ENCODE assay signal across 13 cellular contexts in genomic region chr4:42642136-42642797, GRCh38. TPM values are rescaled to one million over a fixed set of nuclear protein-coding genes. Genes with fewer than 3 reads are reported as not detected.
DNase-seq lines count a peak whose midpoint lies in the region; ATAC-seq, FAIRE-seq and TF ChIP-seq lines count a peak whose summit lies in the region.
"Had no signal": no experiment of that assay in that cellular context is flagged by ENCODE, and none has a peak within 500 bp of the region (broad histone marks: within the 10 kb centered on the region; RNA-seq: fewer than 3 reads in every experiment).

No MANE protein-coding gene starts in this region.

- H3K4me1 ChIP-seq in Caco-2 (peaks cover 38% of the 10 kb centered on the region), mesendoderm (ENCODE audit: control insufficient read depth, low read depth, low read length) (peaks cover 4% of the 10 kb centered on the region), SK-N-SH (ENCODE audit: control insufficient read depth in 1 of 2, insufficient read depth in 2 of 2, low read depth in 1 of 2, low read length in 1 of 2) (peaks cover 0 to 21% of the 10 kb centered on the region in 2 experiments; a peak in 2 of 4 replicates)

- H3K27me3 Mint-ChIP-seq in Caco-2 (ENCODE audit: insufficient read depth, unreplicated experiment) = no peaks in the 10 kb centered on the region
- H3K27me3 Mint-ChIP-seq: CD4-positive, alpha-beta memory T cell had no signal

- no peak overlapping the region for H3K4me3 ChIP-seq in Caco-2 (ENCODE audit: low read depth, low read length)
- no peak overlapping the region for H3K4me3 ChIP-seq in mesendoderm (ENCODE audit: low read length)
- H3K4me3 ChIP-seq in SK-N-SH (ENCODE audit: low read depth in 2 of 2, low read length in 1 of 2) = no peak overlapping the region

- H3K9ac ChIP-seq in mesendoderm (ENCODE audit: low read length) = no peak overlapping the region
- H3K9ac ChIP-seq in SK-N-SH = no peak overlapping the region

- H3K36me3 Mint-ChIP-seq in Caco-2 (ENCODE audit: insufficient read depth, unreplicated experiment) = no peaks in the 10 kb centered on the region

- H2AFZ ChIP-seq in SK-N-SH (ENCODE audit: low read depth) = no peak overlapping the region

- H3K18ac ChIP-seq in mesendoderm (ENCODE audit: low read length) = no peak overlapping the region

- intact Hi-C loops in Caco-2 (cut with micrococcal nuclease; ENCODE audit: unreplicated experiment) = no loop called here

- CTCF ChIA-PET in Caco-2 (lab: Charles Lee) (no interaction called here), SK-N-SH (lab: Yijun Ruan, JAX) (no interaction called here)

- DNase-seq in Caco-2 = no peak
- DNase-seq in OCI-M1 (lab: John Stamatoyannopoulos, UW) = peak; percentile 60
- DNase-seq in mesendoderm = peak; percentile 47
- DNase-seq in HTR-8/SVneo (ENCODE audit: insufficient read length, low spot score) = no peak
- DNase-seq in SW 1271 (lab: John Stamatoyannopoulos, UW) = no peak
- DNase-seq in NCI-H526 treated with DMSO at 0.1 percent for 48 hours (lab: John Stamatoyannopoulos, UW) = no peak
- no peak for DNase-seq in SK-N-SH
- DNase-seq: activated gamma-delta T cell; CD4-positive, alpha-beta memory T cell; KBM-7 had no signal

- TF ChIP-seq CTCF in Caco-2 (IDR thresholded peaks at IDR 0.05; ENCODE audit: insufficient read depth in 1 of 2, low read depth in 1 of 2, low read length in 1 of 2, severe bottlenecking in 1 of 2, unreplicated experiment in 1 of 2) (no peak), SK-N-SH (IDR thresholded peaks at IDR 0.05) (no peak)

- no peak overlapping the region for H4K5ac ChIP-seq in mesendoderm (ENCODE audit: low read length)

- no peak for TF ChIP-seq RAD21 in SK-N-SH (IDR thresholded peaks at IDR 0.05; ENCODE audit: low read length)

- H3K27me3 ChIP-seq in Caco-2 (replicated peaks; ENCODE audit: control insufficient read depth, insufficient read depth, low read length) (no peaks in the 10 kb centered on the region), mesendoderm (ENCODE audit: insufficient read depth, low read length, poor library complexity) (no peaks in the 10 kb centered on the region), SK-N-SH (ENCODE audit: insufficient read depth) (no peaks in the 10 kb centered on the region)

- TF ChIP-seq EP300 in SK-N-SH (IDR thresholded peaks at IDR 0.05; ENCODE audit: borderline replicate concordance in 1 of 2, low read depth in 1 of 2, low read length in 1 of 2) = no peak

- peaks cover 21% of the 10 kb centered on the region for H3K4me1 Mint-ChIP-seq in Caco-2 (ENCODE audit: low read depth, unreplicated experiment)

- H3K4me2 ChIP-seq in mesendoderm (ENCODE audit: low read length) (no peak overlapping the region), SK-N-SH (no peak overlapping the region)

- no peaks in the 10 kb centered on the region for H3F3A ChIP-seq in SK-N-SH (replicated peaks; ENCODE audit: insufficient read depth)

- H3K27ac ChIP-seq in mesendoderm (ENCODE audit: low read depth, low read length) (no peak overlapping the region), SK-N-SH (ENCODE audit: low read depth in 2 of 2, low read length in 1 of 2) (no peak overlapping the region)

- H3K79me1 ChIP-seq in mesendoderm (ENCODE audit: low read length) = peaks cover 2% of the 10 kb centered on the region

- H2BK5ac ChIP-seq in mesendoderm (ENCODE audit: low read length) = no peak overlapping the region

- H2AK5ac ChIP-seq in mesendoderm (ENCODE audit: low read length) = no peak overlapping the region

- no peaks in the 10 kb centered on the region for H3K9me3 ChIP-seq in Caco-2
- H3K9me3 ChIP-seq in SK-N-SH = no peaks in the 10 kb centered on the region

- H3K79me2 ChIP-seq in mesendoderm (ENCODE audit: control insufficient read depth, insufficient read depth, low read length) = no peaks in the 10 kb centered on the region
- no peaks in the 10 kb centered on the region for H3K79me2 ChIP-seq in SK-N-SH (ENCODE audit: insufficient read depth)

- no peak overlapping the region for H3K23ac ChIP-seq in mesendoderm (ENCODE audit: low read length)

- no peaks in the 10 kb centered on the region for H3K9me3 Mint-ChIP-seq in Caco-2 (ENCODE audit: unreplicated experiment)
- H3K9me3 Mint-ChIP-seq: CD4-positive, alpha-beta memory T cell; nephron had no signal

- no peak overlapping the region for H2BK120ac ChIP-seq in mesendoderm (ENCODE audit: low read depth, low read length)

- H3K27ac Mint-ChIP-seq in Caco-2 (ENCODE audit: unreplicated experiment) = peak overlapping the region; percentile 94
- H3K27ac Mint-ChIP-seq: nephron had no signal

- peak; percentile 17 for ATAC-seq in GM19463 (IDR thresholded peaks at IDR 0.05; ENCODE audit: unreplicated experiment)

- no peak overlapping the region for H3K56ac ChIP-seq in mesendoderm (ENCODE audit: low read length)

- no peak overlapping the region for H2BK15ac ChIP-seq in mesendoderm (replicated peaks; ENCODE audit: low read depth)

- POLR2A ChIA-PET in Caco-2 (lab: Charles Lee) (interaction anchor here (0.7 to 1.5 kb wide), 3 partner anchors 14 to 17 kb away, joined by 3 to 4 read pairs (median 3); no protein-coding TSS in a partner anchor), SK-N-SH (lab: Yijun Ruan, JAX) (no interaction called here)

- no peaks in the 10 kb centered on the region for H4K20me1 ChIP-seq in SK-N-SH (ENCODE audit: insufficient read depth)

- H3K4ac ChIP-seq in mesendoderm (ENCODE audit: low read depth, low read length) = no peak overlapping the region

- no TSS peak for BruUV-seq in Caco-2 (replicated peaks; lab: Mats Ljungman, UMichigan)

- no peak overlapping the region for H4K8ac ChIP-seq in mesendoderm (ENCODE audit: low read depth, low read length)

- no CpG with 5 or more reads among the region's 7 CpGs for WGBS in mesendoderm (ENCODE audit: extremely low coverage, insufficient coverage, low lambda C conversion rate)
- 79% methylated on average over 7 of the region's 7 CpGs for WGBS in SK-N-SH (ENCODE audit: low lambda C conversion rate)

- FAIRE-seq in HTR-8/SVneo (lab: Jason Lieb, UNC) = no peak
- FAIRE-seq: small intestine had no signal

- H3K9me2 ChIP-seq in SK-N-SH = no peaks in the 10 kb centered on the region

- no peak overlapping the region for H3K4me3 Mint-ChIP-seq in Caco-2 (ENCODE audit: unreplicated experiment)
- H3K4me3 Mint-ChIP-seq: nephron had no signal

- H3K36me3 ChIP-seq in Caco-2 (ENCODE audit: control insufficient read depth, insufficient read depth, low read length) (no peaks in the 10 kb centered on the region), mesendoderm (ENCODE audit: control insufficient read depth, insufficient read depth, low read length) (no peaks in the 10 kb centered on the region), SK-N-SH (replicated peaks in 1 of 2; ENCODE audit: control insufficient read depth in 1 of 2, insufficient read depth in 2 of 2, low read length in 1 of 2) (no peaks in the 10 kb centered on the region)

TF ChIP-seq in SK-N-SH, 30 proteins besides CTCF, POLR2A, EP300 and RAD21:
- no peak for TF ChIP-seq JUND (IDR thresholded peaks at IDR 0.05)
TF ChIP-seq in SK-N-SH: peak in this region for 0.

RNA-seq across cellular contexts. Expression of gene ATP8A1, which starts 14.6 kb away (rescaled TPM):
- total RNA-seq in Caco-2 (2022) = 9.3 and 11.6 TPM in 2 replicates
- 1.9 TPM for polyA plus RNA-seq in mesendoderm (2013, experiment 1 of 2)
- 2.3 TPM for polyA plus RNA-seq in mesendoderm (2013, experiment 2 of 2)
- 0.38 and 0.78 TPM in 2 replicates for polyA plus RNA-seq in SK-N-SH (2012; rRNA removed)
- 0.63 and 0.93 TPM in 2 replicates for polyA plus RNA-seq in SK-N-SH (2012; cell fraction: cytosol; rRNA removed)
- 0.75 and 1.7 TPM in 2 replicates for polyA plus RNA-seq in SK-N-SH (2012; cell fraction: nucleus; rRNA removed)

Comparison
In these comparisons a context has a peak if more than half of its experiments do, and no peak if none do; other contexts are left out.
1. DNase-seq: peak in OCI-M1 (single experiment) and mesendoderm (single experiment); none in Caco-2 (0 of 2), HTR-8/SVneo (single experiment), SW 1271 (0 of 2), NCI-H526 treated with DMSO at 0.1 percent for 48 hours (single experiment) and SK-N-SH (single experiment).